Comparison of ENCODE assay signal across 14 cellular contexts in genomic region chr7:18116661-18117060, GRCh38.
"Had no signal": no experiment of that assay in that cellular context is flagged by ENCODE, and none has a peak within 500 bp of the region (broad histone marks: within the 10 kb centered on the region; RNA-seq: fewer than 3 reads in every experiment).

No MANE protein-coding gene starts in this region.

- H3K27ac ChIP-seq: ascending aorta, cardiac muscle cell, upper lobe of right lung had no signal

- H3K4me3 ChIP-seq: ascending aorta, cardiac muscle cell, upper lobe of right lung had no signal

- FAIRE-seq: endothelial cell of umbilical vein had no signal

- H3K27me3 ChIP-seq: ascending aorta, cardiac muscle cell, upper lobe of right lung had no signal

- H3K4me1 ChIP-seq: ascending aorta, upper lobe of right lung had no signal

- ATAC-seq: activated CD4-positive, alpha-beta T cell treated with anti-CD3 and anti-CD28 coated beads for 36 hours; stimulated activated naive CD8-positive, alpha-beta T cell treated with anti-CD3 and anti-CD28 coated beads, Interleukin-15, Interleukin-2, amounts not matched to agents 100 U/mL and 50 U/mL, for 24 hours; upper lobe of right lung had no signal

- H3K36me3 ChIP-seq: ascending aorta, cardiac muscle cell, upper lobe of right lung had no signal

- H3K9me3 ChIP-seq: ascending aorta, upper lobe of right lung had no signal

- DNase-seq: activated CD4-positive, alpha-beta memory T cell treated with anti-CD3 and anti-CD28 coated beads, Interleukin-2, amount 10 ng/mL, durations not matched to agents 7 days and 5 days; activated CD4-positive, alpha-beta T cell treated with anti-CD3 and anti-CD28 coated beads for 36 hours; activated gamma-delta T cell treated with Interleukin-2 at 50 U/mL for 16 hours; activated naive CD8-positive, alpha-beta T cell treated with anti-CD3 and anti-CD28 coated beads for 36 hours; activated T-cell treated with anti-CD3 and anti-CD28 coated beads, Interleukin-2, amount 50 U/mL, for 48 hours; kidney glomerular epithelial cell; nephron progenitor cell; stimulated activated CD4-positive, alpha-beta T cell treated with anti-CD3 and anti-CD28 coated beads, Interleukin-4, amount 100 ng/mL, for 1 hour; stimulated activated CD8-positive, alpha-beta memory T cell treated with anti-CD3 and anti-CD28 coated beads, Interleukin-4, amount 100 ng/mL, for 48 hours; stimulated activated naive CD8-positive, alpha-beta T cell treated with anti-CD3 and anti-CD28 coated beads, Interleukin-15, Interleukin-2, amounts not matched to agents 100 U/mL and 50 U/mL, for 24 hours; upper lobe of right lung had no signal
